16 cellular contexts compared by ENCODE assay signal in the genomic region with DNA sequence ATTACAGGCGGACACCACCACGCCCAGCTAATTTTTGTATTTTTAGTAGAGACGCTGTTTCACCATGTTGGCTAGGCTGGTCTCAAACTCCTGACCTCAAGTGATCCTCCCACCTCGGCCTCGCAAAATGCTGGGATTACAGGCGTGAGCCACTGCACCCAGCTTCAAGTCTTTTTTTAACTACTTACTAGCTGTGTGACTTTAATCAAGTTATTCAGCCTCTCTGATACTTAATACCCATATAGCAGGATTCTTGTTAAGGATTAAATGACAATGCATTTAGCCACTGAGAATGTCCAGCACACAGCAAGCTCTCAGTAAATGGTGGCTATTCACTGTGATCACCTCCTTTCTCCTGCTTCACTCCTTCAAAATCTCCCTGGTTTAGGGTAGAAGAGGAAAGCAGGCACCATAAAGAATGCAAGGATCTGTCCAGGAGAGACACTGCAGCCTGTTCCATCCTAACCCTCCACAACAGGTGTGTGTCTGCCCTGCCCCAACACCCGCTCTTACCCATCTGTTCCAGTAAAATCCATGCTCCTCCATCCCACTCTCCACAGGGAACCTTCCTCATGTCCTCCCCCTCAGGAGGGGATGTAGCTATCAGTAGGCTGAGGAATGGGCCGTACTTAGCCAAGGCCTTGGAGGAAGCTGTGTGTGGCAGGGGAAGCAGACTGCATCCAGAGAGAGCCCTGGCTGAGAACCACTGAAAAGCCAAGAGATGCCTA.
DNase-seq lines count a peak whose midpoint lies in the region; ATAC-seq and TF ChIP-seq lines count a peak whose summit lies in the region.
"Had no signal": no experiment of that assay in that cellular context is flagged by ENCODE, and none has a peak within 500 bp of the region (broad histone marks: within the 10 kb centered on the region; RNA-seq: fewer than 3 reads in every experiment).

No MANE protein-coding gene starts in this region.

- H3K4me3 ChIP-seq in HEK293 (ENCODE audit: low read depth, low read length), result no peak overlapping the region
- H3K4me3 ChIP-seq in right lobe of liver, result no peak overlapping the region
- H3K4me3 ChIP-seq in sigmoid colon, result no peak overlapping the region
- H3K4me3 ChIP-seq: gastroesophageal sphincter, right atrium auricular region had no signal

- POLR2A ChIA-PET in HEK293 (lab: Yijun Ruan, JAX) (no interaction called here), activated B cell treated with CpG ODN at 0.5 μM for 24 hours (lab: Charles Lee) (no interaction called here)

- H3K27ac ChIP-seq in HEK293 (ENCODE audit: extremely low read depth, low read depth, low read length) (no peak overlapping the region), right lobe of liver (peak overlapping the region in 2 of 3 donors; percentile 82 to 85), sigmoid colon (peak overlapping the region in 3 of 4 donors; percentile 28 to 37 (median 30))
- H3K27ac ChIP-seq: right atrium auricular region had no signal

- TF ChIP-seq EP300 in sigmoid colon (IDR thresholded peaks at IDR 0.05), result no peak

- H3K27me3 ChIP-seq in right lobe of liver (no peaks in the 10 kb centered on the region), sigmoid colon (no peaks in the 10 kb centered on the region)
- H3K27me3 ChIP-seq: gastroesophageal sphincter, right atrium auricular region had no signal

- intact Hi-C loops in activated B cell treated with CpG ODN at 0.5 μM for 24 hours (cut with micrococcal nuclease), result no loop called here
- intact Hi-C loops in right lobe of liver (cut with DNase I), result no loop called here
- intact Hi-C loops in sigmoid colon (cut with DNase I), result no loop called here

- WGBS in right lobe of liver (ENCODE audit: insufficient coverage, low coverage, low lambda C conversion rate, missing lambda C conversion rate), result 47% methylated on average over 7 of the region's 8 CpGs
- 79 to 91% methylated on average over 8 of the region's 8 CpGs for WGBS in sigmoid colon, 2 donors

- DNase-seq in activated B cell treated with CpG ODN at 0.5 μM for 24 hours (no peak), right lobe of liver (no peak), sigmoid colon (peak; percentile 9), HPDE6-E6E7 (ENCODE audit: extremely low spot score) (no peak)
- DNase-seq: activated CD8-positive, alpha-beta memory T cell treated with anti-CD3 and anti-CD28 coated beads, Interleukin-2, amount 50 U/mL, for 48 hours; activated gamma-delta T cell; COR-L47; left cardiac atrium; NCI-H345; T-cell had no signal

- H3K4me1 ChIP-seq in HEK293 (ENCODE audit: control insufficient read depth, insufficient read depth, low read length), result no peaks in the 10 kb centered on the region
- peaks cover 0 to 45% (median 18%) of the 10 kb centered on the region in 4 donors for H3K4me1 ChIP-seq in right lobe of liver
- H3K4me1 ChIP-seq in sigmoid colon, result peaks cover 0 to 59% (median 45%) of the 10 kb centered on the region in 4 donors

- TF ChIP-seq POLR2A in right lobe of liver (IDR thresholded peaks at IDR 0.05), result no peak
- TF ChIP-seq POLR2A in sigmoid colon (IDR thresholded peaks at IDR 0.05), result no peak

- no peaks in the 10 kb centered on the region for H3K9me3 ChIP-seq in HEK293 (ENCODE audit: control insufficient read depth, insufficient read depth, low read depth, low read length)
- H3K9me3 ChIP-seq in right lobe of liver, result no peaks in the 10 kb centered on the region
- no peaks in the 10 kb centered on the region for H3K9me3 ChIP-seq in sigmoid colon
- H3K9me3 ChIP-seq: gastroesophageal sphincter, right atrium auricular region had no signal

- no peak overlapping the region for H3K4me3 Mint-ChIP-seq in activated B cell treated with CpG ODN at 0.5 μM for 24 hours
- H3K4me3 Mint-ChIP-seq: T-cell had no signal

- peaks cover 52% of the 10 kb centered on the region for H3K36me3 Mint-ChIP-seq in activated B cell treated with CpG ODN at 0.5 μM for 24 hours (ENCODE audit: low read depth)

- peaks cover 0 to 3% of the 10 kb centered on the region in 2 experiments; a peak in 2 of 3 replicates for H3K36me3 ChIP-seq in HEK293 (ENCODE audit: control insufficient read depth in 2 of 2, insufficient read depth in 1 of 2, low read length in 2 of 2)
- H3K36me3 ChIP-seq in right lobe of liver, result no peaks in the 10 kb centered on the region
- no peaks in the 10 kb centered on the region for H3K36me3 ChIP-seq in sigmoid colon
- H3K36me3 ChIP-seq: gastroesophageal sphincter, right atrium auricular region had no signal

- CTCF ChIA-PET in HEK293 (lab: Yijun Ruan, JAX), result interaction anchor here (0.6 to 1.0 kb wide), 4 partner anchors 11 to 63 kb away, joined by 3 read pairs; no protein-coding TSS in a partner anchor
- CTCF ChIA-PET in activated B cell treated with CpG ODN at 0.5 μM for 24 hours (lab: Charles Lee), result no interaction called here

- no peaks in the 10 kb centered on the region for H3K27me3 Mint-ChIP-seq in activated B cell treated with CpG ODN at 0.5 μM for 24 hours
- H3K27me3 Mint-ChIP-seq: T-cell had no signal

- peaks cover 82% of the 10 kb centered on the region for H3K4me1 Mint-ChIP-seq in activated B cell treated with CpG ODN at 0.5 μM for 24 hours

- H3K27ac Mint-ChIP-seq in activated B cell treated with CpG ODN at 0.5 μM for 24 hours, result peak overlapping the region; percentile 46
- H3K27ac Mint-ChIP-seq: T-cell had no signal

- no peak for ATAC-seq in activated B cell treated with CpG ODN at 0.5 μM for 24 hours (ENCODE audit: low read depth)
- ATAC-seq in right lobe of liver, result no peak
- no peak for ATAC-seq in GM19023 (IDR thresholded peaks at IDR 0.05; ENCODE audit: unreplicated experiment)
- ATAC-seq in HG03280 (IDR thresholded peaks at IDR 0.05; ENCODE audit: unreplicated experiment), result no peak
- ATAC-seq: esophagus mucosa, gastroesophageal sphincter, left cardiac atrium, T-cell had no signal

- TF ChIP-seq CTCF in HEK293 (tag by site-specific recombination; IDR thresholded peaks at IDR 0.05), result no peak
- TF ChIP-seq CTCF in activated B cell treated with CpG ODN at 0.5 μM for 24 hours (IDR thresholded peaks at IDR 0.05), result no peak
- no peak for TF ChIP-seq CTCF in right lobe of liver (IDR thresholded peaks at IDR 0.05)
- TF ChIP-seq CTCF in sigmoid colon (IDR thresholded peaks at IDR 0.05), result no peak

- H3K9me3 Mint-ChIP-seq in activated B cell treated with CpG ODN at 0.5 μM for 24 hours, result no peaks in the 10 kb centered on the region
- H3K9me3 Mint-ChIP-seq: T-cell had no signal

TF ChIP-seq in HEK293, 187 proteins besides CTCF, POLR2A, EP300 and RAD21:
- TF ChIP-seq SCRT2 (tag by site-specific recombination; IDR thresholded peaks at IDR 0.05) (peak; percentile 68), ZNF664 (tag by site-specific recombination; IDR thresholded peaks at IDR 0.05) (no peak), ZNF366 (tag by site-specific recombination; conservative IDR thresholded peaks at IDR 0.05) (no peak), ZBTB17 (tag by site-specific recombination; IDR thresholded peaks at IDR 0.05) (no peak), ZNF654 (tag by site-specific recombination; IDR thresholded peaks at IDR 0.05; ENCODE audit: low read depth) (no peak), ZNF768 (tag by site-specific recombination; IDR thresholded peaks at IDR 0.05) (0 out of 2 replicates have a peak, but pooled peaks have one; percentile 40), SCRT1 (tag by site-specific recombination; IDR thresholded peaks at IDR 0.05; ENCODE audit: borderline replicate concordance) (peak; percentile 45; the same call in 1 of the 2 replicates)
